In genomic region chr19:3434630-3435553, GRCh38 we compare ENCODE assay signal across 1 cellular context.
TF ChIP-seq lines count a peak whose summit lies in the region.

No MANE protein-coding gene starts in this region.

TF ChIP-seq in GM12878, 131 proteins besides CTCF, POLR2A, EP300 and RAD21 (continued from another document and continues in another):
- TF ChIP-seq E4F1 (IDR thresholded peaks at IDR 0.05; ENCODE audit: borderline replicate concordance, partially characterized antibody) = peak; percentile 70
- peak; percentile 88 for TF ChIP-seq ZBTB11 (CRISPR knock-in tag; IDR thresholded peaks at IDR 0.05)
- no peak for TF ChIP-seq ASH2L (IDR thresholded peaks at IDR 0.05; ENCODE audit: borderline replicate concordance, low read depth)
- TF ChIP-seq BRCA1 (IDR thresholded peaks at IDR 0.05; ENCODE audit: low read depth, low read length) = peak; percentile 73
- peak in 1 of 2 experiments; percentile 34; a peak in 1 of 4 replicates for TF ChIP-seq BHLHE40 (IDR thresholded peaks at IDR 0.05; ENCODE audit: borderline replicate concordance in 1 of 2, low read depth in 2 of 2, low read length in 1 of 2)
- no peak for TF ChIP-seq SREBF2 (IDR thresholded peaks at IDR 0.05; ENCODE audit: low read length)
- TF ChIP-seq BCL3 (IDR thresholded peaks at IDR 0.05; ENCODE audit: borderline replicate concordance, insufficient read depth, low read depth, low read length, poor library complexity, severe bottlenecking) = no peak
- peak; percentile 99 for TF ChIP-seq IKZF1 (conservative IDR thresholded peaks at IDR 0.05)
- peak; percentile 44 for TF ChIP-seq RELA (IDR thresholded peaks at IDR 0.05; ENCODE audit: borderline replicate concordance, partially characterized antibody)
- peak; percentile 78; the same call in 1 of the 2 replicates for TF ChIP-seq LARP7 (IDR thresholded peaks at IDR 0.05)
- no peak for TF ChIP-seq EZH2 (IDR thresholded peaks at IDR 0.05; ENCODE audit: borderline replicate concordance, control insufficient read depth, low read depth, low read length)
- peak; percentile 25; the same call in 1 of the 2 replicates for TF ChIP-seq MLLT1 (IDR thresholded peaks at IDR 0.05)
- no peak for TF ChIP-seq SUPT20H (IDR thresholded peaks at IDR 0.05; ENCODE audit: borderline replicate concordance, control insufficient read depth, low read depth, low read length)
- TF ChIP-seq RCOR1 (conservative IDR thresholded peaks at IDR 0.05; ENCODE audit: low read depth, low read length) = no peak
- TF ChIP-seq IKZF2 (IDR thresholded peaks at IDR 0.05) = peak in 1 of 2 experiments; percentile 12; a peak in 1 of 4 replicates
- peak; percentile 44 for TF ChIP-seq MEF2B (IDR thresholded peaks at IDR 0.05; ENCODE audit: partially characterized antibody, poor library complexity, severe bottlenecking)
- no peak; the same call in 1 of the 2 replicates for TF ChIP-seq ATF7 (IDR thresholded peaks at IDR 0.05; ENCODE audit: low read depth)
- peak; percentile 39 for TF ChIP-seq SP1 (IDR thresholded peaks at IDR 0.05; ENCODE audit: low read depth, low read length)
- TF ChIP-seq DPF2 (IDR thresholded peaks at IDR 0.05) = peak; percentile 77; the same call in 1 of the 2 replicates
- TF ChIP-seq ZNF687 (IDR thresholded peaks at IDR 0.05) = peak; percentile 66
- TF ChIP-seq TBL1XR1 (IDR thresholded peaks at IDR 0.05; ENCODE audit: low read depth, low read length) = no peak
- TF ChIP-seq SMARCA5 (IDR thresholded peaks at IDR 0.05) = peak; percentile 60; the same call in 1 of the 2 replicates
- TF ChIP-seq TCF7 (IDR thresholded peaks at IDR 0.05; ENCODE audit: borderline replicate concordance) = no peak
- TF ChIP-seq ATF3 (IDR thresholded peaks at IDR 0.05; ENCODE audit: borderline replicate concordance, extremely low read depth, low read depth, low read length) = peak; percentile 55; the same call in 1 of the 2 replicates
- TF ChIP-seq MTA2 (IDR thresholded peaks at IDR 0.05; ENCODE audit: low read depth) = no peak
- TF ChIP-seq SUZ12 (IDR thresholded peaks at IDR 0.05; ENCODE audit: unreplicated experiment) = no peak
- TF ChIP-seq ZNF274 (IDR thresholded peaks at IDR 0.05; ENCODE audit: insufficient read depth, insufficient read length) = no peak
- no peak for TF ChIP-seq PBX3 (IDR thresholded peaks at IDR 0.05; ENCODE audit: insufficient replicate concordance, low read depth, low read length)
- peak; percentile 96; the same call in 1 of the 2 replicates for TF ChIP-seq STAT1 (conservative IDR thresholded peaks at IDR 0.05)
- TF ChIP-seq TARDBP (IDR thresholded peaks at IDR 0.05; ENCODE audit: borderline replicate concordance) = peak; percentile 93
- no peak for TF ChIP-seq CBX5 (IDR thresholded peaks at IDR 0.05; ENCODE audit: low read depth)
- TF ChIP-seq POLR2AphosphoS5 (IDR thresholded peaks at IDR 0.05; ENCODE audit: low read length) = peak; percentile 78
- no peak for TF ChIP-seq KAT2A (conservative IDR thresholded peaks at IDR 0.05; ENCODE audit: control insufficient read depth, low read depth, low read length)
- TF ChIP-seq TAF1 (IDR thresholded peaks at IDR 0.05; ENCODE audit: borderline replicate concordance, low read depth, low read length) = peak; percentile 73; the same call in 1 of the 2 replicates
- no peak for TF ChIP-seq KDM1A (IDR thresholded peaks at IDR 0.05; ENCODE audit: borderline replicate concordance)
- TF ChIP-seq FOXM1 (IDR thresholded peaks at IDR 0.05; ENCODE audit: low read depth, low read length) = no peak
- no peak for TF ChIP-seq KLF5 (IDR thresholded peaks at IDR 0.05; ENCODE audit: partially characterized antibody)
- TF ChIP-seq NFIC (IDR thresholded peaks at IDR 0.05; ENCODE audit: low read depth, low read length) = no peak
- TF ChIP-seq PAX5 (IDR thresholded peaks at IDR 0.05; ENCODE audit: borderline replicate concordance, low read depth, low read length) = peak; percentile 79
- peak; percentile 79 for TF ChIP-seq NKRF (conservative IDR thresholded peaks at IDR 0.05)
- no peak for TF ChIP-seq ZNF622 (IDR thresholded peaks at IDR 0.05)
- TF ChIP-seq E2F8 (IDR thresholded peaks at IDR 0.05; ENCODE audit: low read depth, partially characterized antibody) = peak; percentile 90
- TF ChIP-seq YY1 (IDR thresholded peaks at IDR 0.05; ENCODE audit: low read depth, low read length) = peak; percentile 84
